Comparison of ENCODE assay signal across 8 cellular contexts in genomic region chr13:60431108-60431700, GRCh38. TPM values are rescaled to one million over a fixed set of nuclear protein-coding genes. Genes with fewer than 3 reads are reported as not detected.
A peak's percentile ranks its signal among the peaks of the same experiment; 100 is the strongest.
DNase-seq lines count a peak whose midpoint lies in the region; ATAC-seq and TF ChIP-seq lines count a peak whose summit lies in the region.

No MANE protein-coding gene starts in this region.

- DNase-seq in NCI-H460 (ENCODE audit: extremely low read depth, low read depth) = peak; percentile 36
- DNase-seq in body of pancreas = peak in 1 of 4 donors; percentile 14
- DNase-seq in iris pigment epithelial cell (ENCODE audit: low read depth) = peak; percentile 71
- no peak for DNase-seq in stomach
- DNase-seq in activated gamma-delta T cell (lab: John Stamatoyannopoulos, UW) = no peak

- no peaks in the 10 kb centered on the region for H3K9me2 ChIP-seq in DOHH2 (replicated peaks; ENCODE audit: control insufficient read depth, low read length)

- no peak for TF ChIP-seq EP300 in stomach (IDR thresholded peaks at IDR 0.05)

- TF ChIP-seq CTCF in DOHH2 (IDR thresholded peaks at IDR 0.05; ENCODE audit: low read depth, low read length, poor library complexity, severe bottlenecking) (peak; percentile 72), body of pancreas (IDR thresholded peaks at IDR 0.05) (peak; percentile 81 to 97 (median 94)), stomach (IDR thresholded peaks at IDR 0.05) (peak in 5 of 7 experiments; percentile 80 to 94 (median 88))

- no peaks in the 10 kb centered on the region; the same call in 1 of the 2 replicates for H3K9me3 ChIP-seq in DOHH2 (ENCODE audit: control insufficient read depth, insufficient read depth, low read length)
- H3K9me3 ChIP-seq in body of pancreas = no peaks in the 10 kb centered on the region
- no peaks in the 10 kb centered on the region for H3K9me3 ChIP-seq in stomach

- no peak overlapping the region for H3K4me2 ChIP-seq in DOHH2 (ENCODE audit: low read length)

- H3K79me2 ChIP-seq in DOHH2 (ENCODE audit: control insufficient read depth, low read length) = peaks cover 7% of the 10 kb centered on the region

- no peak overlapping the region for H3K27ac ChIP-seq in DOHH2 (ENCODE audit: low read depth, low read length)
- H3K27ac ChIP-seq in body of pancreas = no peak overlapping the region
- H3K27ac ChIP-seq in stomach = no peak overlapping the region

- ATAC-seq in GM19397 (IDR thresholded peaks at IDR 0.05; ENCODE audit: unreplicated experiment) (peak; percentile 55), HG03378 (IDR thresholded peaks at IDR 0.05; ENCODE audit: unreplicated experiment) (peak; percentile 87), body of pancreas (peak; percentile 81)

- H3K4me1 ChIP-seq in DOHH2 (ENCODE audit: control insufficient read depth, low read length) (peaks cover 18% of the 10 kb centered on the region), body of pancreas (peaks cover 8% of the 10 kb centered on the region), stomach (peaks cover 0 to 10% (median 2%) of the 10 kb centered on the region in 4 donors)

- no peaks in the 10 kb centered on the region for H3K27me3 ChIP-seq in DOHH2 (ENCODE audit: control insufficient read depth, low read length)
- H3K27me3 ChIP-seq in body of pancreas = no peaks in the 10 kb centered on the region
- H3K27me3 ChIP-seq in stomach = no peaks in the 10 kb centered on the region

- H3K4me3 ChIP-seq in DOHH2 (ENCODE audit: low read length) = no peak overlapping the region
- H3K4me3 ChIP-seq in body of pancreas = no peak overlapping the region
- H3K4me3 ChIP-seq in stomach = no peak overlapping the region

- H3K36me3 ChIP-seq in DOHH2 (ENCODE audit: control insufficient read depth, low read length) (no peaks in the 10 kb centered on the region), body of pancreas (replicated peaks in 1 of 2; ENCODE audit: insufficient read depth in 1 of 2, low read depth in 2 of 2) (no peaks in the 10 kb centered on the region), stomach (no peaks in the 10 kb centered on the region)

- intact Hi-C loops in body of pancreas (cut with DNase I) = no loop called here
- intact Hi-C loops in stomach (cut with DNase I; ENCODE audit: low total_unique reads) = no loop called here

- 0 out of 2 replicates have a peak, but pooled peaks cover 3% of the 10 kb centered on the region for H3F3A ChIP-seq in DOHH2 (ENCODE audit: control insufficient read depth, insufficient read depth)

- no peak for TF ChIP-seq POLR2A in body of pancreas (IDR thresholded peaks at IDR 0.05)
- no peak for TF ChIP-seq POLR2A in stomach (IDR thresholded peaks at IDR 0.05)

- H4K20me1 ChIP-seq in DOHH2 (ENCODE audit: control insufficient read depth, insufficient read depth, low read depth, low read length) = no peaks in the 10 kb centered on the region

RNA-seq across cellular contexts. Expression of gene TDRD3, which starts 34.2 kb away (rescaled TPM):
- 14.5 and 18.1 TPM in 2 replicates for total RNA-seq in NCI-H460 (2014; rRNA removed; shearing (Covaris generic))
- polyA plus RNA-seq in NCI-H460 (2014; cell fraction: nucleus; rRNA removed) = 6.8 and 7.0 TPM in 2 replicates
- total RNA-seq in body of pancreas (10 to 100 TPM; 20.0 to 22.7 TPM), stomach (10 to 100 TPM; 12.5 to 67.1 (median 62.2) TPM)
- polyA plus RNA-seq in stomach = 10 to 100 TPM in 2 of 3 donors, 1 to 10 TPM in 1; 9.7 to 19.1 (median 13.8) TPM

Comparison
In these comparisons a context has a peak if more than half of its experiments do, and no peak if none do; other contexts are left out.
1. DNase-seq: peak in NCI-H460 (single experiment) and iris pigment epithelial cell (single experiment); none in stomach (single experiment) and activated gamma-delta T cell (single experiment).
2. Peak in every context shown above with its lines, with median percentiles within 50 percentile points of each other: CTCF ChIP-seq and ATAC-seq.